Comparison of ENCODE assay signal across 8 cellular contexts in genomic region chr7:38363379-38363778, GRCh38.
DNase-seq lines count a peak whose midpoint lies in the region; ATAC-seq and TF ChIP-seq lines count a peak whose summit lies in the region.
"Not testable (repeated sequence)": the region's sequence is repeated elsewhere in the genome, so short reads cannot be mapped to it uniquely, and the experiment has no call there.

No MANE protein-coding gene starts in this region.

- not testable (repeated sequence) for H2AFZ ChIP-seq in SK-N-SH (ENCODE audit: low read depth)

- not testable (repeated sequence) for H4K20me1 ChIP-seq in SK-N-SH (ENCODE audit: insufficient read depth)

- not testable (repeated sequence) for H3K9me2 ChIP-seq in SK-N-SH

- H3K9me3 Mint-ChIP-seq in dendritic cell treated with granulocyte-macrophage colony-stimulating factor and Interleukin-4, amounts not matched to agents 40 ng/mL and 50 ng/mL, for 4 days: not testable (repeated sequence)

- H3K9me3 ChIP-seq in SK-N-SH: not testable (repeated sequence)

- H3K4me3 ChIP-seq in AG10803 (ENCODE audit: low read length); SK-N-SH (ENCODE audit: low read depth in 2 of 2, low read length in 1 of 2); kidney epithelial cell (ENCODE audit: low read depth, low read length): not testable (repeated sequence)

- TF ChIP-seq EP300 in SK-N-SH (IDR thresholded peaks at IDR 0.05; ENCODE audit: borderline replicate concordance in 1 of 2, low read depth in 1 of 2, low read length in 1 of 2): not testable (repeated sequence)

- peak overlapping the region; percentile 7 for H3K4me3 Mint-ChIP-seq in dendritic cell treated with granulocyte-macrophage colony-stimulating factor and Interleukin-4, amounts not matched to agents 40 ng/mL and 50 ng/mL, for 4 days

- H3K79me2 ChIP-seq in SK-N-SH (ENCODE audit: insufficient read depth): not testable (repeated sequence)

- H3K27me3 Mint-ChIP-seq in dendritic cell treated with granulocyte-macrophage colony-stimulating factor and Interleukin-4, amounts not matched to agents 40 ng/mL and 50 ng/mL, for 4 days: not testable (repeated sequence)

- H3F3A ChIP-seq in SK-N-SH (replicated peaks; ENCODE audit: insufficient read depth): not testable (repeated sequence)

- peaks cover 26% of the 10 kb centered on the region for H3K36me3 Mint-ChIP-seq in dendritic cell treated with granulocyte-macrophage colony-stimulating factor and Interleukin-4, amounts not matched to agents 40 ng/mL and 50 ng/mL, for 4 days (ENCODE audit: low read depth)

- H3K27ac Mint-ChIP-seq in dendritic cell treated with granulocyte-macrophage colony-stimulating factor and Interleukin-4, amounts not matched to agents 40 ng/mL and 50 ng/mL, for 4 days: peak overlapping the region; percentile 78

- POLR2A ChIA-PET in SK-N-SH (lab: Yijun Ruan, JAX): not testable (repeated sequence)

- WGBS in SK-N-SH (ENCODE audit: low lambda C conversion rate): 58% methylated on average over 3 of the region's 3 CpGs

- H3K27me3 ChIP-seq in SK-N-SH (ENCODE audit: insufficient read depth); kidney epithelial cell (ENCODE audit: control insufficient read depth, insufficient read depth, low read length): not testable (repeated sequence)

- 0 out of 2 replicates have a peak, but pooled peaks have one; percentile 16 for TF ChIP-seq RAD21 in SK-N-SH (IDR thresholded peaks at IDR 0.05; ENCODE audit: low read length)

- TF ChIP-seq CTCF in AG10803 (conservative IDR thresholded peaks at IDR 0.05; ENCODE audit: low read length): peak; percentile 51
- TF ChIP-seq CTCF in SK-N-SH (IDR thresholded peaks at IDR 0.05): peak; percentile 59
- TF ChIP-seq CTCF in kidney epithelial cell (IDR thresholded peaks at IDR 0.05; ENCODE audit: insufficient read depth, low read length, poor library complexity, severe bottlenecking): peak; percentile 43

- not testable (repeated sequence) for DNase-seq in AG10803 (ENCODE audit: low read depth); kidney epithelial cell (ENCODE audit: low read depth)
- peak; percentile 6 for DNase-seq in LoVo (ENCODE audit: low spot score)
- peak; percentile 36 for DNase-seq in SK-N-SH
- DNase-seq in activated T-cell treated with anti-CD3 and anti-CD28 coated beads, Interleukin-2, amount 50 U/mL, for 1 hour: peak; percentile 77
- DNase-seq in stimulated activated CD4-positive, alpha-beta T cell treated with anti-CD3 and anti-CD28 coated beads, Interleukin-2, amount 100 ng/mL, for 24 hours: peak; percentile 77 to 78

- H3K4me1 ChIP-seq in SK-N-SH (ENCODE audit: control insufficient read depth in 1 of 2, insufficient read depth in 2 of 2, low read depth in 1 of 2, low read length in 1 of 2): not testable (repeated sequence)

- not testable (repeated sequence) for H3K27ac ChIP-seq in SK-N-SH (ENCODE audit: low read depth in 2 of 2, low read length in 1 of 2)

- peaks cover 68% of the 10 kb centered on the region for H3K4me1 Mint-ChIP-seq in dendritic cell treated with granulocyte-macrophage colony-stimulating factor and Interleukin-4, amounts not matched to agents 40 ng/mL and 50 ng/mL, for 4 days (ENCODE audit: low read depth)

- intact Hi-C loops in dendritic cell treated with granulocyte-macrophage colony-stimulating factor and Interleukin-4, amounts not matched to agents 40 ng/mL and 50 ng/mL, for 4 days (cut with micrococcal nuclease): not testable (repeated sequence)

- CTCF ChIA-PET in SK-N-SH (lab: Yijun Ruan, JAX): interaction anchor here (0.8 to 1.0 kb wide), 3 partner anchors 12 to 148 kb away, joined by 3 read pairs; no protein-coding TSS in a partner anchor

- not testable (repeated sequence) for H3K9ac ChIP-seq in SK-N-SH

- ATAC-seq in GM18861 (IDR thresholded peaks at IDR 0.05; ENCODE audit: unreplicated experiment): peak; percentile 22

- not testable (repeated sequence) for H3K4me2 ChIP-seq in SK-N-SH

- not testable (repeated sequence) for H3K36me3 ChIP-seq in SK-N-SH (replicated peaks in 1 of 2; ENCODE audit: control insufficient read depth in 1 of 2, insufficient read depth in 2 of 2, low read length in 1 of 2); kidney epithelial cell (ENCODE audit: control insufficient read depth, insufficient read depth, low read length)
